ENCODE assay signal across 1 cellular context in the genomic region with DNA sequence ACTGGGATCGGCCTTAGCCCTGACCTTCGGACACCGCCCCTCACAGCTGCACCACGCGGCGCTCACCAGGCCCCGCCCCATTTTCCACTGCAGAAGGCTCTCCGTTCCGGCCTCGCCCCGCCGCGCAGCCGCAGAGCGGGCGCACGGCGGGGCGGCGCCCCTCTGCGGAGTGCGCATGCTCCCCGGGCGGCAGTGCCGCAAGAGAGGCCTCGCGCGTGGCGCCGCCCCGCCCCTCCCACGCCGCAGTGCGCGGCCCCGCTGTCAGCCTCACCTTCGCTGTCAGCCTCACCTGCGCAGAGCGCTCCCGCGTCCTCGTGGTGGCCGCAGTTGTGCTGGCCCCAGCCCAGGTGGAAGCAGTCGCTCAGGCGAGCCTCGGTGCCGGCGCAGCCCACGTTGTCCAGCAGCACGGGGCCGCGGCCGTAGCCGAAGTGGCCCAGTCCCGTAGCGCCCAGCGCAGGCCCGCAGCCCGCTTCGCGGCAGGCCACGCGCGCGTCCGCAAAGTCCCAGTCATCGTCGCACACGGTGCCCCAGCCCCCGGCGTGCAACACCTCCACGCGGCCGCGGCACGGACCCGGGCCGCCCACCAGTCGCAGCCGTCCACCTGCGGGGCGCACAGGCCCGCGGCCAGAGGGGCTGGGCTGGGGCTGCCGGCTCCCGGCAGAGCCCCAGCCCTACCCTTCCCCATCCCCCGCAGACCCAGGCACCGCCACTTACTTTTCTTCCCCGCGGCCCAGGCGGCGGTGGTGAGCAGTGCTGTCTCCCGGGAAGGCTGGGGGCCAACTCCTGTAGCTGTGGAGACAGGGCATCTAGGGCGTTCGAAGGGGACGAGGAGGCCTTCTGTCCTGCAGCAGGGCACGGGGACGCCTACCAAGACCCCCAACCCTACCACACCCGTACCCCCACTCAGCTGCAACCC.
TF ChIP-seq lines count a peak whose summit lies in the region.

No MANE protein-coding gene starts in this region.

TF ChIP-seq in HepG2, 621 proteins besides CTCF, POLR2A, EP300 and RAD21 (continued from another document and continues in another):
- TF ChIP-seq, protein P1, sequence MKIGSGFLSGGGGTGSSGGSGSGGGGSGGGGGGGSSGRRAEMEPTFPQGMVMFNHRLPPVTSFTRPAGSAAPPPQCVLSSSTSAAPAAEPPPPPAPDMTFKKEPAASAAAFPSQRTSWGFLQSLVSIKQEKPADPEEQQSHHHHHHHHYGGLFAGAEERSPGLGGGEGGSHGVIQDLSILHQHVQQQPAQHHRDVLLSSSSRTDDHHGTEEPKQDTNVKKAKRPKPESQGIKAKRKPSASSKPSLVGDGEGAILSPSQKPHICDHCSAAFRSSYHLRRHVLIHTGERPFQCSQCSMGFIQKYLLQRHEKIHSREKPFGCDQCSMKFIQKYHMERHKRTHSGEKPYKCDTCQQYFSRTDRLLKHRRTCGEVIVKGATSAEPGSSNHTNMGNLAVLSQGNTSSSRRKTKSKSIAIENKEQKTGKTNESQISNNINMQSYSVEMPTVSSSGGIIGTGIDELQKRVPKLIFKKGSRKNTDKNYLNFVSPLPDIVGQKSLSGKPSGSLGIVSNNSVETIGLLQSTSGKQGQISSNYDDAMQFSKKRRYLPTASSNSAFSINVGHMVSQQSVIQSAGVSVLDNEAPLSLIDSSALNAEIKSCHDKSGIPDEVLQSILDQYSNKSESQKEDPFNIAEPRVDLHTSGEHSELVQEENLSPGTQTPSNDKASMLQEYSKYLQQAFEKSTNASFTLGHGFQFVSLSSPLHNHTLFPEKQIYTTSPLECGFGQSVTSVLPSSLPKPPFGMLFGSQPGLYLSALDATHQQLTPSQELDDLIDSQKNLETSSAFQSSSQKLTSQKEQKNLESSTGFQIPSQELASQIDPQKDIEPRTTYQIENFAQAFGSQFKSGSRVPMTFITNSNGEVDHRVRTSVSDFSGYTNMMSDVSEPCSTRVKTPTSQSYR (CRISPR knock-in tag; IDR thresholded peaks at IDR 0.05; ENCODE audit: borderline replicate concordance), result no peak
- no peak for TF ChIP-seq MTA3 (CRISPR knock-in tag; IDR thresholded peaks at IDR 0.05)
- peak; percentile 91; the same call in 1 of the 2 replicates for TF ChIP-seq SMAD1 (CRISPR knock-in tag; IDR thresholded peaks at IDR 0.05; ENCODE audit: borderline replicate concordance, low read depth)
- TF ChIP-seq, protein P2, sequence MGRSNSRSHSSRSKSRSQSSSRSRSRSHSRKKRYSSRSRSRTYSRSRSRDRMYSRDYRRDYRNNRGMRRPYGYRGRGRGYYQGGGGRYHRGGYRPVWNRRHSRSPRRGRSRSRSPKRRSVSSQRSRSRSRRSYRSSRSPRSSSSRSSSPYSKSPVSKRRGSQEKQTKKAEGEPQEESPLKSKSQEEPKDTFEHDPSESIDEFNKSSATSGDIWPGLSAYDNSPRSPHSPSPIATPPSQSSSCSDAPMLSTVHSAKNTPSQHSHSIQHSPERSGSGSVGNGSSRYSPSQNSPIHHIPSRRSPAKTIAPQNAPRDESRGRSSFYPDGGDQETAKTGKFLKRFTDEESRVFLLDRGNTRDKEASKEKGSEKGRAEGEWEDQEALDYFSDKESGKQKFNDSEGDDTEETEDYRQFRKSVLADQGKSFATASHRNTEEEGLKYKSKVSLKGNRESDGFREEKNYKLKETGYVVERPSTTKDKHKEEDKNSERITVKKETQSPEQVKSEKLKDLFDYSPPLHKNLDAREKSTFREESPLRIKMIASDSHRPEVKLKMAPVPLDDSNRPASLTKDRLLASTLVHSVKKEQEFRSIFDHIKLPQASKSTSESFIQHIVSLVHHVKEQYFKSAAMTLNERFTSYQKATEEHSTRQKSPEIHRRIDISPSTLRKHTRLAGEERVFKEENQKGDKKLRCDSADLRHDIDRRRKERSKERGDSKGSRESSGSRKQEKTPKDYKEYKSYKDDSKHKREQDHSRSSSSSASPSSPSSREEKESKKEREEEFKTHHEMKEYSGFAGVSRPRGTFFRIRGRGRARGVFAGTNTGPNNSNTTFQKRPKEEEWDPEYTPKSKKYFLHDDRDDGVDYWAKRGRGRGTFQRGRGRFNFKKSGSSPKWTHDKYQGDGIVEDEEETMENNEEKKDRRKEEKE (IDR thresholded peaks at IDR 0.05), result no peak
- TF ChIP-seq ZNF737 (CRISPR knock-in tag; IDR thresholded peaks at IDR 0.05; ENCODE audit: borderline replicate concordance), result no peak
- no peak for TF ChIP-seq ZNF614 (CRISPR knock-in tag; IDR thresholded peaks at IDR 0.05; ENCODE audit: borderline replicate concordance)
- 0 out of 2 replicates have a peak, but pooled peaks have one; percentile 60 for TF ChIP-seq MED13 (CRISPR knock-in tag; IDR thresholded peaks at IDR 0.05)
- TF ChIP-seq ZNF788 (CRISPR knock-in tag; IDR thresholded peaks at IDR 0.05; ENCODE audit: borderline replicate concordance), result no peak; the same call in 1 of the 2 replicates
- TF ChIP-seq, protein P3, sequence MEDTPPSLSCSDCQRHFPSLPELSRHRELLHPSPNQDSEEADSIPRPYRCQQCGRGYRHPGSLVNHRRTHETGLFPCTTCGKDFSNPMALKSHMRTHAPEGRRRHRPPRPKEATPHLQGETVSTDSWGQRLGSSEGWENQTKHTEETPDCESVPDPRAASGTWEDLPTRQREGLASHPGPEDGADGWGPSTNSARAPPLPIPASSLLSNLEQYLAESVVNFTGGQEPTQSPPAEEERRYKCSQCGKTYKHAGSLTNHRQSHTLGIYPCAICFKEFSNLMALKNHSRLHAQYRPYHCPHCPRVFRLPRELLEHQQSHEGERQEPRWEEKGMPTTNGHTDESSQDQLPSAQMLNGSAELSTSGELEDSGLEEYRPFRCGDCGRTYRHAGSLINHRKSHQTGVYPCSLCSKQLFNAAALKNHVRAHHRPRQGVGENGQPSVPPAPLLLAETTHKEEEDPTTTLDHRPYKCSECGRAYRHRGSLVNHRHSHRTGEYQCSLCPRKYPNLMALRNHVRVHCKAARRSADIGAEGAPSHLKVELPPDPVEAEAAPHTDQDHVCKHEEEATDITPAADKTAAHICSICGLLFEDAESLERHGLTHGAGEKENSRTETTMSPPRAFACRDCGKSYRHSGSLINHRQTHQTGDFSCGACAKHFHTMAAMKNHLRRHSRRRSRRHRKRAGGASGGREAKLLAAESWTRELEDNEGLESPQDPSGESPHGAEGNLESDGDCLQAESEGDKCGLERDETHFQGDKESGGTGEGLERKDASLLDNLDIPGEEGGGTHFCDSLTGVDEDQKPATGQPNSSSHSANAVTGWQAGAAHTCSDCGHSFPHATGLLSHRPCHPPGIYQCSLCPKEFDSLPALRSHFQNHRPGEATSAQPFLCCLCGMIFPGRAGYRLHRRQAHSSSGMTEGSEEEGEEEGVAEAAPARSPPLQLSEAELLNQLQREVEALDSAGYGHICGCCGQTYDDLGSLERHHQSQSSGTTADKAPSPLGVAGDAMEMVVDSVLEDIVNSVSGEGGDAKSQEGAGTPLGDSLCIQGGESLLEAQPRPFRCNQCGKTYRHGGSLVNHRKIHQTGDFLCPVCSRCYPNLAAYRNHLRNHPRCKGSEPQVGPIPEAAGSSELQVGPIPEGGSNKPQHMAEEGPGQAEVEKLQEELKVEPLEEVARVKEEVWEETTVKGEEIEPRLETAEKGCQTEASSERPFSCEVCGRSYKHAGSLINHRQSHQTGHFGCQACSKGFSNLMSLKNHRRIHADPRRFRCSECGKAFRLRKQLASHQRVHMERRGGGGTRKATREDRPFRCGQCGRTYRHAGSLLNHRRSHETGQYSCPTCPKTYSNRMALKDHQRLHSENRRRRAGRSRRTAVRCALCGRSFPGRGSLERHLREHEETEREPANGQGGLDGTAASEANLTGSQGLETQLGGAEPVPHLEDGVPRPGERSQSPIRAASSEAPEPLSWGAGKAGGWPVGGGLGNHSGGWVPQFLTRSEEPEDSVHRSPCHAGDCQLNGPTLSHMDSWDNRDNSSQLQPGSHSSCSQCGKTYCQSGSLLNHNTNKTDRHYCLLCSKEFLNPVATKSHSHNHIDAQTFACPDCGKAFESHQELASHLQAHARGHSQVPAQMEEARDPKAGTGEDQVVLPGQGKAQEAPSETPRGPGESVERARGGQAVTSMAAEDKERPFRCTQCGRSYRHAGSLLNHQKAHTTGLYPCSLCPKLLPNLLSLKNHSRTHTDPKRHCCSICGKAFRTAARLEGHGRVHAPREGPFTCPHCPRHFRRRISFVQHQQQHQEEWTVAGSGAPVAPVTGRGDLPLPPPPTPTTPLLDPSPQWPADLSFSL (CRISPR knock-in tag; IDR thresholded peaks at IDR 0.05), result no peak
- TF ChIP-seq RBM39 (IDR thresholded peaks at IDR 0.05; ENCODE audit: low read depth, low read length, poor library complexity, severe bottlenecking), result peak; percentile 59
- no peak for TF ChIP-seq MAFF (IDR thresholded peaks at IDR 0.05; ENCODE audit: low read depth, low read length)
- TF ChIP-seq, protein P4, sequence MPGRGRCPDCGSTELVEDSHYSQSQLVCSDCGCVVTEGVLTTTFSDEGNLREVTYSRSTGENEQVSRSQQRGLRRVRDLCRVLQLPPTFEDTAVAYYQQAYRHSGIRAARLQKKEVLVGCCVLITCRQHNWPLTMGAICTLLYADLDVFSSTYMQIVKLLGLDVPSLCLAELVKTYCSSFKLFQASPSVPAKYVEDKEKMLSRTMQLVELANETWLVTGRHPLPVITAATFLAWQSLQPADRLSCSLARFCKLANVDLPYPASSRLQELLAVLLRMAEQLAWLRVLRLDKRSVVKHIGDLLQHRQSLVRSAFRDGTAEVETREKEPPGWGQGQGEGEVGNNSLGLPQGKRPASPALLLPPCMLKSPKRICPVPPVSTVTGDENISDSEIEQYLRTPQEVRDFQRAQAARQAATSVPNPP (CRISPR knock-in tag; IDR thresholded peaks at IDR 0.05), result peak; percentile 75; the same call in 1 of the 2 replicates
- TF ChIP-seq, protein P5, sequence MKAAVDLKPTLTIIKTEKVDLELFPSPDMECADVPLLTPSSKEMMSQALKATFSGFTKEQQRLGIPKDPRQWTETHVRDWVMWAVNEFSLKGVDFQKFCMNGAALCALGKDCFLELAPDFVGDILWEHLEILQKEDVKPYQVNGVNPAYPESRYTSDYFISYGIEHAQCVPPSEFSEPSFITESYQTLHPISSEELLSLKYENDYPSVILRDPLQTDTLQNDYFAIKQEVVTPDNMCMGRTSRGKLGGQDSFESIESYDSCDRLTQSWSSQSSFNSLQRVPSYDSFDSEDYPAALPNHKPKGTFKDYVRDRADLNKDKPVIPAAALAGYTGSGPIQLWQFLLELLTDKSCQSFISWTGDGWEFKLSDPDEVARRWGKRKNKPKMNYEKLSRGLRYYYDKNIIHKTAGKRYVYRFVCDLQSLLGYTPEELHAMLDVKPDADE (CRISPR knock-in tag; IDR thresholded peaks at IDR 0.05), result no peak
- TF ChIP-seq ZNF564 (CRISPR knock-in tag; IDR thresholded peaks at IDR 0.05), result no peak
- TF ChIP-seq ZNF747 (CRISPR knock-in tag; IDR thresholded peaks at IDR 0.05; ENCODE audit: borderline replicate concordance), result no peak
- TF ChIP-seq RFXANK (CRISPR knock-in tag; IDR thresholded peaks at IDR 0.05), result peak; percentile 39; the same call in 1 of the 2 replicates
- TF ChIP-seq, protein P6, sequence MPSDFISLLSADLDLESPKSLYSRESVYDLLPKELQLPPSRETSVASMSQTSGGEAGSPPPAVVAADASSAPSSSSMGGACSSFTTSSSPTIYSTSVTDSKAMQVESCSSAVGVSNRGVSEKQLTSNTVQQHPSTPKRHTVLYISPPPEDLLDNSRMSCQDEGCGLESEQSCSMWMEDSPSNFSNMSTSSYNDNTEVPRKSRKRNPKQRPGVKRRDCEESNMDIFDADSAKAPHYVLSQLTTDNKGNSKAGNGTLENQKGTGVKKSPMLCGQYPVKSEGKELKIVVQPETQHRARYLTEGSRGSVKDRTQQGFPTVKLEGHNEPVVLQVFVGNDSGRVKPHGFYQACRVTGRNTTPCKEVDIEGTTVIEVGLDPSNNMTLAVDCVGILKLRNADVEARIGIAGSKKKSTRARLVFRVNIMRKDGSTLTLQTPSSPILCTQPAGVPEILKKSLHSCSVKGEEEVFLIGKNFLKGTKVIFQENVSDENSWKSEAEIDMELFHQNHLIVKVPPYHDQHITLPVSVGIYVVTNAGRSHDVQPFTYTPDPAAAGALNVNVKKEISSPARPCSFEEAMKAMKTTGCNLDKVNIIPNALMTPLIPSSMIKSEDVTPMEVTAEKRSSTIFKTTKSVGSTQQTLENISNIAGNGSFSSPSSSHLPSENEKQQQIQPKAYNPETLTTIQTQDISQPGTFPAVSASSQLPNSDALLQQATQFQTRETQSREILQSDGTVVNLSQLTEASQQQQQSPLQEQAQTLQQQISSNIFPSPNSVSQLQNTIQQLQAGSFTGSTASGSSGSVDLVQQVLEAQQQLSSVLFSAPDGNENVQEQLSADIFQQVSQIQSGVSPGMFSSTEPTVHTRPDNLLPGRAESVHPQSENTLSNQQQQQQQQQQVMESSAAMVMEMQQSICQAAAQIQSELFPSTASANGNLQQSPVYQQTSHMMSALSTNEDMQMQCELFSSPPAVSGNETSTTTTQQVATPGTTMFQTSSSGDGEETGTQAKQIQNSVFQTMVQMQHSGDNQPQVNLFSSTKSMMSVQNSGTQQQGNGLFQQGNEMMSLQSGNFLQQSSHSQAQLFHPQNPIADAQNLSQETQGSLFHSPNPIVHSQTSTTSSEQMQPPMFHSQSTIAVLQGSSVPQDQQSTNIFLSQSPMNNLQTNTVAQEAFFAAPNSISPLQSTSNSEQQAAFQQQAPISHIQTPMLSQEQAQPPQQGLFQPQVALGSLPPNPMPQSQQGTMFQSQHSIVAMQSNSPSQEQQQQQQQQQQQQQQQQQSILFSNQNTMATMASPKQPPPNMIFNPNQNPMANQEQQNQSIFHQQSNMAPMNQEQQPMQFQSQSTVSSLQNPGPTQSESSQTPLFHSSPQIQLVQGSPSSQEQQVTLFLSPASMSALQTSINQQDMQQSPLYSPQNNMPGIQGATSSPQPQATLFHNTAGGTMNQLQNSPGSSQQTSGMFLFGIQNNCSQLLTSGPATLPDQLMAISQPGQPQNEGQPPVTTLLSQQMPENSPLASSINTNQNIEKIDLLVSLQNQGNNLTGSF (CRISPR knock-in tag; IDR thresholded peaks at IDR 0.05), result peak; percentile 65; the same call in 1 of the 2 replicates
- no peak for TF ChIP-seq SRSF4 (IDR thresholded peaks at IDR 0.05; ENCODE audit: low read depth, low read length, poor library complexity, severe bottlenecking)
- no peak for TF ChIP-seq ZFP36 (IDR thresholded peaks at IDR 0.05; ENCODE audit: borderline replicate concordance, low read depth, low read length, partially characterized antibody)
- TF ChIP-seq, protein P7, sequence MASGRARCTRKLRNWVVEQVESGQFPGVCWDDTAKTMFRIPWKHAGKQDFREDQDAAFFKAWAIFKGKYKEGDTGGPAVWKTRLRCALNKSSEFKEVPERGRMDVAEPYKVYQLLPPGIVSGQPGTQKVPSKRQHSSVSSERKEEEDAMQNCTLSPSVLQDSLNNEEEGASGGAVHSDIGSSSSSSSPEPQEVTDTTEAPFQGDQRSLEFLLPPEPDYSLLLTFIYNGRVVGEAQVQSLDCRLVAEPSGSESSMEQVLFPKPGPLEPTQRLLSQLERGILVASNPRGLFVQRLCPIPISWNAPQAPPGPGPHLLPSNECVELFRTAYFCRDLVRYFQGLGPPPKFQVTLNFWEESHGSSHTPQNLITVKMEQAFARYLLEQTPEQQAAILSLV (CRISPR knock-in tag; IDR thresholded peaks at IDR 0.05; ENCODE audit: borderline replicate concordance), result peak; percentile 85
- TF ChIP-seq SSRP1 (CRISPR knock-in tag; IDR thresholded peaks at IDR 0.05), result no peak
- TF ChIP-seq ATRX (CRISPR knock-in tag; IDR thresholded peaks at IDR 0.05; ENCODE audit: borderline replicate concordance), result no peak
- TF ChIP-seq, protein P8, sequence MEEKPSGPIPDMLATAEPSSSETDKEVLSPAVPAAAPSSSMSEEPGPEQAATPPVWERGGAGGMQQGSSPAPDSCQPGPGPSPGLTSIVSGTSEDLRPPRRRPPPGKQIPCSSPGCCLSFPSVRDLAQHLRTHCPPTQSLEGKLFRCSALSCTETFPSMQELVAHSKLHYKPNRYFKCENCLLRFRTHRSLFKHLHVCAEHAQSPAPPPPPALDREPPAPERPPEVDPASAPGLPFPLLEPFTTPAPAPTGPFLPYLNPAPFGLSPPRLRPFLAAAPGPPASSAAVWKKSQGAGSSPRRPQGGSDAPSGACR (CRISPR knock-in tag; IDR thresholded peaks at IDR 0.05), result no peak
- peak; percentile 68; the same call in 1 of the 2 replicates for TF ChIP-seq ZNF230 (CRISPR knock-in tag; IDR thresholded peaks at IDR 0.05)
